Comparison of ENCODE assay signal across 23 cellular contexts in the genomic region with DNA sequence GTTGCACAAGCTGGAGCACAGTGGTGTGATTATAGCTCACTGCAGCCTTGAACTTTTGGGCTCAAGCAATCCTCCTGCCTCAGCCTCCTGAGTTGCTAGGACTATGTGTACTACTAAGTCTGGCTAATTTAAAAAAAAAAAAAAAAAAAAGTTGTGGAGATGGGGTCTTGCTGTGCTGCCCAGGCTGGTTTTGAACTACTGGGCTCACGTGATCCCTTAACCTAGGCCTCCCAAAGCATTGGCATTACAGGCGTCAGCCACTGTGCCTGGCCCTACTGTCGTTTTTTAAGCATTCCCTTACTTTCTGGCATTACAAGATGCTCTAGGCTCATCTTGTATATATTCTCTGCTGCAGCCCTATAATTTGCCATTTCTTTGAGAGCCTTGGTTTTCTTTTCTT.
"Had no signal": no experiment of that assay in that cellular context is flagged by ENCODE, and none has a peak within 500 bp of the region (broad histone marks: within the 10 kb centered on the region; RNA-seq: fewer than 3 reads in every experiment).

No MANE protein-coding gene starts in this region.

- H3K27me3 ChIP-seq: colonic mucosa, esophagus muscularis mucosa, foreskin keratinocyte, gastroesophageal sphincter, heart left ventricle, hepatocyte, neutrophil, tibial nerve, upper lobe of left lung had no signal

- H3K27ac ChIP-seq: colonic mucosa, esophagus muscularis mucosa, foreskin keratinocyte, gastroesophageal sphincter, heart left ventricle, hepatocyte, neutrophil, parathyroid adenoma, thoracic aorta, tibial nerve had no signal

- H3K4me1 ChIP-seq: colonic mucosa, esophagus muscularis mucosa, gastroesophageal sphincter, parathyroid adenoma had no signal

- H3K79me2 ChIP-seq: hepatocyte, parathyroid adenoma had no signal

- FAIRE-seq: kidney, small intestine, urothelium cell line had no signal

- H3K4me2 ChIP-seq: hepatocyte had no signal

- H3K36me3 ChIP-seq: colonic mucosa, neutrophil had no signal

- H2AFZ ChIP-seq: hepatocyte, parathyroid adenoma had no signal

- H3K4me3 ChIP-seq: colonic mucosa, esophagus muscularis mucosa, gastroesophageal sphincter, heart left ventricle, hepatocyte, lung, mucosa of descending colon, thoracic aorta, tibial nerve, upper lobe of left lung had no signal

- H3K9ac ChIP-seq: parathyroid adenoma had no signal

- H3K9me3 ChIP-seq: colonic mucosa, esophagus muscularis mucosa, gastroesophageal sphincter, heart left ventricle, mucosa of descending colon, neutrophil, thoracic aorta, tibial nerve, upper lobe of left lung had no signal

- DNase-seq: colonic mucosa; effector CD8-positive, alpha-beta T cell; endodermal cell; foreskin keratinocyte; heart left ventricle; kidney; mesenchymal stem cell; mucosa of descending colon; naive B cell; small intestine; stimulated activated CD4-positive, alpha-beta T cell treated with anti-CD3 and anti-CD28 coated beads, Interleukin-15, amount 100 ng/mL, for 24 hours; stimulated activated CD4-positive, alpha-beta T cell treated with anti-CD3 and anti-CD28 coated beads, Interleukin-2, amount 100 ng/mL, for 48 hours; stimulated activated naive B cell treated with anti-CD40 and anti-IgM and Interleukin-4, amounts not matched to agents 10 μg/mL and 1 μg/mL and 100 μg/mL, for 72 hours; upper lobe of left lung had no signal
